Comparison of ENCODE assay signal across 9 cellular contexts in the genomic region with DNA sequence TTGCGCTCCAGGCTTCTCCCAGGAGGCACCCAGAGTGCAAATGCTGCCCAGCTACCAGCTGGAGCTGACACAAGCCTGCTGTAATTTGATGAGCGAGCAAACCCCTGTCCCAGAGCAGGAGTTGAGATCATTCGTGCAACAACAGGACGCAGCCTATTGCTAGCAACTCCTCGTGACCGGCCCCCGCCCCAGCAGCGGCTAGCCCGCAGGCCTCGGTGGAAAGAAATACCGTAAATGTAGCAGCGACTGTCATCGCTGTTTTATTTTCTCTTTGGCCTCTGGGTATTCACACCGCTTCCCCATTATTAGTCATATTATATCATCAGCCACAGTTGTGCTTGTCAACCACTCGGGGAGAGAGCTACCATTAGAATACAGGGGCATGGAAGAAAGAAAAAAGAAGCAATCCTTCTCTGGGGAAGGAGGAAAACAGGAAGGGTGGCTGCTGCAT. TPM values are rescaled to one million over a fixed set of nuclear protein-coding genes. Genes with fewer than 3 reads are reported as not detected.
DNase-seq lines count a peak whose midpoint lies in the region.
"Had no signal": no experiment of that assay in that cellular context is flagged by ENCODE, and none has a peak within 500 bp of the region (broad histone marks: within the 10 kb centered on the region; RNA-seq: fewer than 3 reads in every experiment).

No MANE protein-coding gene starts in this region.

- no peaks in the 10 kb centered on the region for H3K36me3 ChIP-seq in thymus (ENCODE audit: control insufficient read depth, insufficient read depth)

- no peaks in the 10 kb centered on the region for H3K27me3 ChIP-seq in thymus (ENCODE audit: control insufficient read depth, insufficient read depth)

- 54% methylated on average over 15 of the region's 15 CpGs for WGBS in thymus

- peak; percentile 23 for DNase-seq in stimulated activated CD4-positive, alpha-beta T cell treated with anti-CD3 and anti-CD28 coated beads, Interleukin-1b, Interleukin-23, amount 100 ng/mL, for 48 hours
- no peak for DNase-seq in stimulated activated CD4-positive, alpha-beta T cell treated with anti-CD3 and anti-CD28 coated beads, Interleukin-4, amount 100 ng/mL, for 1 hour
- DNase-seq in activated effector memory CD4-positive, alpha-beta T cell treated with anti-CD3 and anti-CD28 coated beads, Interleukin-2, amount 50 U/mL, for 16 hours, result peak; percentile 64
- DNase-seq in iris pigment epithelial cell (ENCODE audit: low read depth), result peak; percentile 61
- DNase-seq in globus pallidus (ENCODE audit: low spot score), result no peak
- no peak for DNase-seq in COLO668 (lab: John Stamatoyannopoulos, UW; ENCODE audit: unreplicated experiment)
- no peak for DNase-seq in medulla oblongata (ENCODE audit: extremely low spot score)

- H3K4me1 ChIP-seq in thymus (ENCODE audit: control insufficient read depth, insufficient read depth, low read length), result no peaks in the 10 kb centered on the region

- H3K9me3 ChIP-seq in thymus (ENCODE audit: control insufficient read depth), result no peaks in the 10 kb centered on the region

- H3K27ac ChIP-seq in thymus (ENCODE audit: low read depth), result peak overlapping the region; percentile 70
- H3K27ac ChIP-seq: VCaP had no signal

- no peak overlapping the region for H3K4me3 ChIP-seq in thymus (ENCODE audit: low read length)

RNA-seq across cellular contexts. Expression of gene ATXN10, which starts 59.2 kb away (rescaled TPM):
- 86.7 TPM for polyA plus RNA-seq in thymus

Comparison
In these comparisons a context has a peak if more than half of its experiments do, and no peak if none do; other contexts are left out.
1. DNase-seq: peak in stimulated activated CD4-positive, alpha-beta T cell treated with anti-CD3 and anti-CD28 coated beads, Interleukin-1b, Interleukin-23, amount 100 ng/mL, for 48 hours (single experiment), activated effector memory CD4-positive, alpha-beta T cell treated with anti-CD3 and anti-CD28 coated beads, Interleukin-2, amount 50 U/mL, for 16 hours (single experiment) and iris pigment epithelial cell (single experiment); none in stimulated activated CD4-positive, alpha-beta T cell treated with anti-CD3 and anti-CD28 coated beads, Interleukin-4, amount 100 ng/mL, for 1 hour (single experiment), globus pallidus (single experiment), COLO668 (single experiment) and medulla oblongata (single experiment).